22 cellular contexts compared by ENCODE assay signal in genomic region chr2:176117162-176117822, GRCh38. TPM values are rescaled to one million over a fixed set of nuclear protein-coding genes. Genes with fewer than 3 reads are reported as not detected.
A peak's percentile ranks its signal among the peaks of the same experiment; 100 is the strongest.
DNase-seq lines count a peak whose midpoint lies in the region; ATAC-seq, FAIRE-seq and TF ChIP-seq lines count a peak whose summit lies in the region.
"Had no signal": no experiment of that assay in that cellular context is flagged by ENCODE, and none has a peak within 500 bp of the region (broad histone marks: within the 10 kb centered on the region; RNA-seq: fewer than 3 reads in every experiment).

No MANE protein-coding gene starts in this region.

- FAIRE-seq in astrocyte (lab: Jason Lieb, UNC): no peak
- FAIRE-seq in kidney (lab: Jason Lieb, UNC): no peak
- FAIRE-seq: small intestine, urothelium cell line had no signal

- H3K4me3 Mint-ChIP-seq in astrocyte (ENCODE audit: unreplicated experiment): no peak overlapping the region

- H4K20me1 ChIP-seq in astrocyte (ENCODE audit: insufficient read depth, low read length): no peaks in the 10 kb centered on the region

- in situ Hi-C loops in brain microvascular endothelial cell (cut with HindIII; ENCODE audit: low pct_ligation_motif_present, low sequenced_read_pairs): no loop called here

- H2AFZ ChIP-seq in astrocyte (ENCODE audit: low read depth, low read length): no peak overlapping the region
- H2AFZ ChIP-seq: parathyroid adenoma had no signal

- H3K9ac ChIP-seq in astrocyte (ENCODE audit: low read length): no peak overlapping the region
- peak overlapping the region; percentile 9 to 59 for H3K9ac ChIP-seq in kidney (ENCODE audit: low read length in 2 of 2)
- H3K9ac ChIP-seq: KMS-11, parathyroid adenoma had no signal

- H3K27ac ChIP-seq in astrocyte (ENCODE audit: low read depth, low read length) (no peak overlapping the region), kidney (ENCODE audit: low read depth in 2 of 2, low read length in 2 of 2) (peak overlapping the region; percentile 93 to 94), suprapubic skin (no peak overlapping the region), brain microvascular endothelial cell (no peak overlapping the region)
- H3K27ac ChIP-seq: C4-2B, KMS-11, parathyroid adenoma had no signal

- no peaks in the 10 kb centered on the region for H3K4me1 Mint-ChIP-seq in astrocyte (ENCODE audit: low read depth, unreplicated experiment)

- no peak for ATAC-seq in GM18867 (IDR thresholded peaks at IDR 0.05; ENCODE audit: unreplicated experiment)
- ATAC-seq: activated CD4-positive, CD25-positive, alpha-beta regulatory T cell treated with anti-CD3 and anti-CD28 coated beads, Interleukin-2, amount 50 U/mL, for 24 hours had no signal

- no peak for TF ChIP-seq POLR2A in suprapubic skin (IDR thresholded peaks at IDR 0.05)

- H3K79me2 ChIP-seq in astrocyte (ENCODE audit: insufficient read depth, low read length): no peaks in the 10 kb centered on the region
- H3K79me2 ChIP-seq: parathyroid adenoma had no signal

- peaks cover 83% of the 10 kb centered on the region for H3K27me3 Mint-ChIP-seq in astrocyte (ENCODE audit: low read depth, unreplicated experiment)

- intact Hi-C loops in kidney (cut with DNase I): no loop called here

- peaks cover 36% of the 10 kb centered on the region for H3K9me3 Mint-ChIP-seq in astrocyte (ENCODE audit: unreplicated experiment)

- no peaks in the 10 kb centered on the region for H3K4me1 ChIP-seq in astrocyte (ENCODE audit: insufficient read depth, low read length)
- H3K4me1 ChIP-seq in kidney (ENCODE audit: control insufficient read depth in 1 of 2, insufficient read depth in 1 of 2, low read depth in 1 of 2, low read length in 2 of 2): peaks cover 0 to 2% of the 10 kb centered on the region in 2 donors
- peaks cover 20% of the 10 kb centered on the region for H3K4me1 ChIP-seq in suprapubic skin
- H3K4me1 ChIP-seq: parathyroid adenoma had no signal

- H3K27ac Mint-ChIP-seq in astrocyte (ENCODE audit: unreplicated experiment): peak overlapping the region; percentile 84

- no peak for TF ChIP-seq CTCF in astrocyte (IDR thresholded peaks at IDR 0.05; ENCODE audit: insufficient read depth, low read depth, low read length)
- TF ChIP-seq CTCF in kidney (IDR thresholded peaks at IDR 0.05; ENCODE audit: borderline replicate concordance, extremely low read depth, insufficient read depth): no peak
- no peak for TF ChIP-seq CTCF in suprapubic skin (IDR thresholded peaks at IDR 0.05)
- no peak for TF ChIP-seq CTCF in brain microvascular endothelial cell (IDR thresholded peaks at IDR 0.05; ENCODE audit: low read depth, low read length, missing control alignments)

- no peak for TF ChIP-seq EP300 in suprapubic skin (IDR thresholded peaks at IDR 0.05)

- no peaks in the 10 kb centered on the region for H3K36me3 ChIP-seq in astrocyte (ENCODE audit: insufficient read depth, low read length)
- H3K36me3 ChIP-seq in kidney (ENCODE audit: control insufficient read depth in 1 of 2, insufficient read depth in 2 of 2, low read length in 2 of 2): no peaks in the 10 kb centered on the region
- no peaks in the 10 kb centered on the region for H3K36me3 ChIP-seq in suprapubic skin
- H3K36me3 ChIP-seq in brain microvascular endothelial cell (replicated peaks): no peaks in the 10 kb centered on the region

- H3K27me3 ChIP-seq in astrocyte (ENCODE audit: insufficient read depth, low read length) (peaks cover 99% of the 10 kb centered on the region), suprapubic skin (peaks cover 100% of the 10 kb centered on the region), brain microvascular endothelial cell (replicated peaks) (peaks cover 97% of the 10 kb centered on the region)

- H3K4me2 ChIP-seq in astrocyte (ENCODE audit: low read length): no peak overlapping the region
- H3K4me2 ChIP-seq: KMS-11 had no signal

- H3K4me3 ChIP-seq in astrocyte (ENCODE audit: insufficient read depth, low read depth, low read length): no peak overlapping the region
- peak overlapping the region; percentile 62 to 69 for H3K4me3 ChIP-seq in kidney (ENCODE audit: low read length in 2 of 2)
- peak overlapping the region; percentile 35 for H3K4me3 ChIP-seq in suprapubic skin
- no peak overlapping the region for H3K4me3 ChIP-seq in brain microvascular endothelial cell (ENCODE audit: low read depth, low read length)
- H3K4me3 ChIP-seq: lung had no signal

- H3K9me3 ChIP-seq in astrocyte (ENCODE audit: insufficient read depth, low read depth, low read length): peaks cover 9% of the 10 kb centered on the region
- no peaks in the 10 kb centered on the region for H3K9me3 ChIP-seq in kidney (ENCODE audit: control insufficient read depth in 1 of 2, low read length in 2 of 2)
- H3K9me3 ChIP-seq in suprapubic skin: no peaks in the 10 kb centered on the region

- peak; percentile 50 for DNase-seq in activated CD8-positive, alpha-beta memory T cell treated with anti-CD3 and anti-CD28 coated beads for 24 hours
- no peak for DNase-seq in activated CD8-positive, alpha-beta memory T cell treated with anti-CD3 and anti-CD28 coated beads, Interleukin-2, amount 50 U/mL, for 4 hours
- DNase-seq in astrocyte (ENCODE audit: low read depth) (no peak), kidney (peak; percentile 76), suprapubic skin (ENCODE audit: low spot score in 2 of 2) (no peak), brain microvascular endothelial cell (no peak)
- no peak for DNase-seq in stimulated activated CD4-positive, alpha-beta T cell treated with anti-CD3 and anti-CD28 coated beads, Interleukin-4, amount 100 ng/mL, for 24 hours
- DNase-seq: DMS 273 treated with DMSO at 0.1 percent for 48 hours; effector memory CD4-positive, alpha-beta T cell; GDM1; NCI-H2029; small intestine; stimulated activated CD4-positive, alpha-beta T cell treated with anti-CD3 and anti-CD28 coated beads, Interleukin-2, amount 100 ng/mL, for 48 hours had no signal

- H3K36me3 Mint-ChIP-seq in astrocyte (ENCODE audit: low read depth, unreplicated experiment): peaks cover 5% of the 10 kb centered on the region

- 30% methylated on average over 4 of the region's 40 CpGs for WGBS in suprapubic skin

RNA-seq across cellular contexts. Expression of gene HOXD10, which starts 0.7 kb away (rescaled TPM):
- not detected in 2 replicates for total RNA-seq in astrocyte
- total RNA-seq in kidney: 35.4 TPM
- polyA plus RNA-seq in kidney (ENCODE audit: insufficient read depth, low read depth, low replicate concordance): 28.2 TPM
- total RNA-seq in suprapubic skin: under 1 TPM in 2 of 4 donors, not detected in 2; 0.56 to 0.59 TPM
- total RNA-seq: SK-MEL-5 had no signal

RNA-seq across cellular contexts. Expression of gene HOXD9, which starts 5.2 kb away (rescaled TPM):
- total RNA-seq in astrocyte: not detected in 2 replicates
- 36.5 TPM for total RNA-seq in kidney
- 36.4 TPM for polyA plus RNA-seq in kidney (ENCODE audit: insufficient read depth, low read depth, low replicate concordance)
- 1 to 10 TPM in 2 of 4 donors, under 1 TPM in 1, not detected in 1; 0.26 to 3.1 (median 2.6) TPM for total RNA-seq in suprapubic skin

RNA-seq across cellular contexts. Expression of gene HOXD11, which starts 10.2 kb away (rescaled TPM):
- total RNA-seq in astrocyte (not detected in 2 replicates), kidney (15.9 TPM), suprapubic skin (not detected)
- polyA plus RNA-seq in kidney (ENCODE audit: insufficient read depth, low read depth, low replicate concordance): 5.8 TPM
- total RNA-seq: lung had no signal
- polyA plus RNA-seq: lung, small intestine had no signal

RNA-seq across cellular contexts. Expression of gene HOXD8, which starts 12.2 kb away (rescaled TPM):
- total RNA-seq in astrocyte (not detected in 2 replicates), kidney (76.5 TPM), suprapubic skin (1 to 10 TPM; 1.4 to 6.0 (median 2.6) TPM)
- polyA plus RNA-seq in kidney (ENCODE audit: insufficient read depth, low read depth, low replicate concordance): 122 TPM

RNA-seq across cellular contexts. Expression of gene HOXD12, which starts 17.7 kb away (rescaled TPM):
- total RNA-seq in astrocyte (not detected in 2 replicates), kidney (not detected), suprapubic skin (not detected)
- not detected for polyA plus RNA-seq in kidney (ENCODE audit: insufficient read depth, low read depth, low replicate concordance)
- total RNA-seq: A172, lung had no signal
- polyA plus RNA-seq: lung, small intestine had no signal

Comparison
In these comparisons a context has a peak if more than half of its experiments do, and no peak if none do; other contexts are left out.
1. DNase-seq: peak in activated CD8-positive, alpha-beta memory T cell treated with anti-CD3 and anti-CD28 coated beads for 24 hours (single experiment) and kidney (single experiment); none in activated CD8-positive, alpha-beta memory T cell treated with anti-CD3 and anti-CD28 coated beads, Interleukin-2, amount 50 U/mL, for 4 hours (single experiment), astrocyte (single experiment), suprapubic skin (0 of 2), stimulated activated CD4-positive, alpha-beta T cell treated with anti-CD3 and anti-CD28 coated beads, Interleukin-4, amount 100 ng/mL, for 24 hours (single experiment) and brain microvascular endothelial cell (single experiment).
2. H3K27ac ChIP-seq: peak in kidney (2 of 2); none in astrocyte (single experiment), suprapubic skin (single experiment) and brain microvascular endothelial cell (single experiment).
3. H3K4me3 ChIP-seq: peak in kidney (2 of 2) and suprapubic skin (single experiment); none in astrocyte (single experiment) and brain microvascular endothelial cell (single experiment).
4. RNA of gene HOXD10, which starts 0.7 kb away (total RNA-seq): 35.4 TPM in kidney (single experiment); 0.56 to 0.59 TPM in suprapubic skin and not detected in astrocyte; every median in the first group is over 10 times any median in the second.
5. RNA of gene HOXD11, which starts 10.2 kb away (total RNA-seq): 15.9 TPM in kidney (single experiment); not detected in astrocyte and not detected in suprapubic skin; every median in the first group is over 10 times any median in the second.